In genomic region chr2:230809677-230810251, GRCh38 we compare ENCODE assay signal across 16 cellular contexts. TPM values are rescaled to one million over a fixed set of nuclear protein-coding genes. Genes with fewer than 3 reads are reported as not detected.
DNase-seq lines count a peak whose midpoint lies in the region; ATAC-seq, FAIRE-seq and TF ChIP-seq lines count a peak whose summit lies in the region.
"Had no signal": no experiment of that assay in that cellular context is flagged by ENCODE, and none has a peak within 500 bp of the region (broad histone marks: within the 10 kb centered on the region; RNA-seq: fewer than 3 reads in every experiment).

No MANE protein-coding gene starts in this region.

- no peaks in the 10 kb centered on the region for H3F3A ChIP-seq in GM23338 (replicated peaks; ENCODE audit: low read depth)

- no peak overlapping the region for H3K9ac ChIP-seq in astrocyte (ENCODE audit: low read length)
- no peak overlapping the region for H3K9ac ChIP-seq in kidney (ENCODE audit: low read length in 2 of 2)

- no peaks in the 10 kb centered on the region for H3K9me3 Mint-ChIP-seq in GM23338
- H3K9me3 Mint-ChIP-seq in astrocyte (ENCODE audit: unreplicated experiment) = no peaks in the 10 kb centered on the region
- H3K9me3 Mint-ChIP-seq: activated naive CD4-positive, alpha-beta T cell treated with anti-CD3 and anti-CD28 coated beads, Interleukin-2, amount 50 U/mL, for 72 hours; nephron had no signal

- ATAC-seq in GM23338 = no peak
- no peak for ATAC-seq in HG03097 (IDR thresholded peaks at IDR 0.05; ENCODE audit: low FRiP score, unreplicated experiment)
- no peak for ATAC-seq in left ventricle myocardium superior
- ATAC-seq: activated naive CD4-positive, alpha-beta T cell treated with anti-CD3 and anti-CD28 coated beads, Interleukin-2, amount 50 U/mL, for 72 hours; esophagus mucosa had no signal

- H3K27me3 Mint-ChIP-seq in GM23338 (ENCODE audit: insufficient read depth, low read depth, poor library complexity) = no peaks in the 10 kb centered on the region
- H3K27me3 Mint-ChIP-seq in astrocyte (ENCODE audit: low read depth, unreplicated experiment) = no peaks in the 10 kb centered on the region

- peaks cover 9% of the 10 kb centered on the region; the same call in 1 of the 2 replicates for H3K36me3 ChIP-seq in GM23338 (ENCODE audit: insufficient read depth)
- H3K36me3 ChIP-seq in astrocyte (ENCODE audit: insufficient read depth, low read length) = peaks cover 30% of the 10 kb centered on the region
- H3K36me3 ChIP-seq in kidney (ENCODE audit: control insufficient read depth in 1 of 2, insufficient read depth in 2 of 2, low read length in 2 of 2) = peaks cover 12 to 13% of the 10 kb centered on the region in 2 donors

- FAIRE-seq in astrocyte (lab: Jason Lieb, UNC) (no peak), kidney (lab: Jason Lieb, UNC) (peak; percentile 64)

- H3K36me3 Mint-ChIP-seq in GM23338 (ENCODE audit: low read depth) (peaks cover 21% of the 10 kb centered on the region), astrocyte (ENCODE audit: low read depth, unreplicated experiment) (peaks cover 13% of the 10 kb centered on the region)

- H3K9me2 ChIP-seq in GM23338 (ENCODE audit: insufficient read depth) = no peaks in the 10 kb centered on the region

- intact Hi-C loops in kidney (cut with DNase I) (no loop called here), left ventricle myocardium superior (cut with micrococcal nuclease) (no loop called here)

- H3K4me1 ChIP-seq in GM23338 (ENCODE audit: insufficient read depth) (no peaks in the 10 kb centered on the region), astrocyte (ENCODE audit: insufficient read depth, low read length) (no peaks in the 10 kb centered on the region), kidney (ENCODE audit: control insufficient read depth in 1 of 2, insufficient read depth in 1 of 2, low read depth in 1 of 2, low read length in 2 of 2) (no peaks in the 10 kb centered on the region)
- H3K4me1 ChIP-seq: SJSA1, testis had no signal

- H3K4me3 ChIP-seq in GM23338 (no peak overlapping the region), astrocyte (ENCODE audit: insufficient read depth, low read depth, low read length) (no peak overlapping the region), kidney (ENCODE audit: low read length in 2 of 2) (no peak overlapping the region)
- H3K4me3 ChIP-seq: SJSA1, testis had no signal

- no peaks in the 10 kb centered on the region for H3K79me2 ChIP-seq in GM23338 (replicated peaks; ENCODE audit: insufficient read depth)
- H3K79me2 ChIP-seq in astrocyte (ENCODE audit: insufficient read depth, low read length) = peaks cover 5% of the 10 kb centered on the region

- H3K4me3 Mint-ChIP-seq in GM23338 (no peak overlapping the region), astrocyte (ENCODE audit: unreplicated experiment) (no peak overlapping the region)
- H3K4me3 Mint-ChIP-seq: nephron had no signal

- H3K27ac ChIP-seq in C4-2B = no peak overlapping the region
- H3K27ac ChIP-seq in GM23338 (ENCODE audit: low read depth) = no peak overlapping the region
- H3K27ac ChIP-seq in astrocyte (ENCODE audit: low read depth, low read length) = no peak overlapping the region
- H3K27ac ChIP-seq in kidney (ENCODE audit: low read depth in 2 of 2, low read length in 2 of 2) = no peak overlapping the region
- H3K27ac ChIP-seq: SJSA1, testis had no signal

- peak; percentile 47 for DNase-seq in GM23338 (ENCODE audit: low spot score)
- no peak for DNase-seq in astrocyte (ENCODE audit: low read depth)
- DNase-seq in kidney = no peak
- DNase-seq in NCI-H345 (lab: John Stamatoyannopoulos, UW) = no peak
- DNase-seq in DMS153 treated with DMSO at 0.1 percent for 48 hours (lab: John Stamatoyannopoulos, UW; ENCODE audit: unreplicated experiment) = no peak
- DNase-seq in left ventricle myocardium superior = no peak
- DNase-seq: COR-L47, NCI-H1105 treated with DMSO at 0.1 percent for 48 hours, NCI-H774, testis had no signal

- H3K27me3 ChIP-seq in GM23338 (ENCODE audit: insufficient read depth) = no peaks in the 10 kb centered on the region
- H3K27me3 ChIP-seq in astrocyte (ENCODE audit: insufficient read depth, low read length) = no peaks in the 10 kb centered on the region
- H3K27me3 ChIP-seq: SJSA1, testis had no signal

- H3K9me3 ChIP-seq in astrocyte (ENCODE audit: insufficient read depth, low read depth, low read length) = no peaks in the 10 kb centered on the region
- no peaks in the 10 kb centered on the region for H3K9me3 ChIP-seq in kidney (ENCODE audit: control insufficient read depth in 1 of 2, low read length in 2 of 2)
- H3K9me3 ChIP-seq: SJSA1, testis had no signal

- H3K4me1 Mint-ChIP-seq in GM23338 = peaks cover 9% of the 10 kb centered on the region; the same call in 2 of the 3 replicates
- peaks cover 6% of the 10 kb centered on the region for H3K4me1 Mint-ChIP-seq in astrocyte (ENCODE audit: low read depth, unreplicated experiment)

- TF ChIP-seq CTCF in C4-2B (conservative IDR thresholded peaks at IDR 0.05) (peak; percentile 48), GM23338 (conservative IDR thresholded peaks at IDR 0.05; ENCODE audit: low read depth in 2 of 2) (peak; percentile 43 to 66), astrocyte (IDR thresholded peaks at IDR 0.05; ENCODE audit: insufficient read depth, low read depth, low read length) (peak; percentile 11), kidney (IDR thresholded peaks at IDR 0.05; ENCODE audit: borderline replicate concordance, extremely low read depth, insufficient read depth) (no peak)

- H3K4me2 ChIP-seq in GM23338 (no peak overlapping the region), astrocyte (ENCODE audit: low read length) (no peak overlapping the region)

- H3K27ac Mint-ChIP-seq in GM23338 (no peak overlapping the region), astrocyte (ENCODE audit: unreplicated experiment) (no peak overlapping the region)
- H3K27ac Mint-ChIP-seq: activated naive CD4-positive, alpha-beta T cell treated with anti-CD3 and anti-CD28 coated beads, Interleukin-2, amount 50 U/mL, for 72 hours; nephron had no signal

- H4K20me1 ChIP-seq in GM23338 (replicated peaks; ENCODE audit: insufficient read depth) (peaks cover 9% of the 10 kb centered on the region), astrocyte (ENCODE audit: insufficient read depth, low read length) (peaks cover 22% of the 10 kb centered on the region)

- H2AFZ ChIP-seq in GM23338 = no peak overlapping the region
- H2AFZ ChIP-seq in astrocyte (ENCODE audit: low read depth, low read length) = no peak overlapping the region

TF ChIP-seq in GM23338, 12 proteins besides CTCF, POLR2A, EP300 and RAD21 (continues in another document):
- no peak for TF ChIP-seq ETS1 (IDR thresholded peaks at IDR 0.05)
- no peak for TF ChIP-seq EZH2 (IDR thresholded peaks at IDR 0.05; ENCODE audit: low read depth, unreplicated experiment)
- no peak for TF ChIP-seq JUNB (IDR thresholded peaks at IDR 0.05; ENCODE audit: unreplicated experiment)
- TF ChIP-seq NANOG (IDR thresholded peaks at IDR 0.05; ENCODE audit: borderline replicate concordance) = no peak
- no peak for TF ChIP-seq CREB1 (CRISPR knock-in tag; IDR thresholded peaks at IDR 0.05; ENCODE audit: low read depth)
- TF ChIP-seq POLR2AphosphoS5 (IDR thresholded peaks at IDR 0.05; ENCODE audit: low read depth) = no peak

RNA-seq across cellular contexts. Expression of gene ITM2C, which starts 55.0 kb away (rescaled TPM):
- total RNA-seq in GM23338 (2014; rRNA removed; shearing (Covaris generic)) = 314 and 367 TPM in 2 replicates
- polyA plus RNA-seq in GM23338 (2016; fragmentation: Nextera tagmentation; extraction: Ambion mirVana) = 240 and 241 TPM in 2 replicates
- total RNA-seq in astrocyte = 458 and 582 TPM in 2 replicates
- 1,131 TPM for total RNA-seq in kidney
- polyA plus RNA-seq in kidney (ENCODE audit: insufficient read depth, low read depth, low replicate concordance) = 308 TPM
- 28.8 TPM for total RNA-seq in left ventricle myocardium superior

Comparison
In these comparisons a context has a peak if more than half of its experiments do, and no peak if none do; other contexts are left out.
1. RNA of gene ITM2C, which starts 55.0 kb away (total RNA-seq): 1,131 TPM in kidney (single experiment), 458 to 582 TPM in astrocyte and 314 to 367 TPM in GM23338; 28.8 TPM in left ventricle myocardium superior (single experiment); every median in the first group is over 10 times any median in the second.